In the genomic region with DNA sequence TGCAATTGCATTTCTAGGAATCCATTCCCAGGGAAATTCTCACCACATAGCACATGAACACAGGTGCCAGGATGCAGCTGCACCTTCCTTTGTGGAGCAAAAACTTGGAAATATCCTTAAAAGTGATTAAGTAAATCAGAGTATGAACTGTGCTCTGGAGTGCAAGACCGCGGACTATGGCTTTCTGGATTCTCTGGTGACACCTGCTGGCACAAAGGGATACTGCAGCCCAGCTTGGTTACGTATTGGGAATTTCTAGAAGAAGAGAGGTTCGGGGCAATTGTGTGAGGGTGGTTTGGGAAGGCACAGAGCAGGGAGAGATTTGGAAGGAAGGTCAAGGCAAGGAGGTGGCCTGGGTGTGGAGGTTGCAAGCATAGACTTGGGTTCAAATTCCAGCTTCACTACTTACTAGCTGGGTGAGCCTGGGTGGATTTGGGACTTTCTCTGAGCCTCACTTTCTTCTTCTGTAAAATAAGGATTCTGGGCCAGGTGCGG, we compare ENCODE assay signal across 8 cellular contexts. TPM values are rescaled to one million over a fixed set of nuclear protein-coding genes. Genes with fewer than 3 reads are reported as not detected.
DNase-seq lines count a peak whose midpoint lies in the region; ATAC-seq and TF ChIP-seq lines count a peak whose summit lies in the region.

No MANE protein-coding gene starts in this region.

- no peaks in the 10 kb centered on the region for H3K9me3 ChIP-seq in mucosa of descending colon

- TF ChIP-seq CTCF in AG09309 (IDR thresholded peaks at IDR 0.05; ENCODE audit: control insufficient read depth, insufficient read depth, low read depth, low read length, missing control alignments) (peak; percentile 95), mucosa of descending colon (IDR thresholded peaks at IDR 0.05) (peak; percentile 83)
- TF ChIP-seq CTCF in activated CD8-positive, alpha-beta T cell treated with anti-CD3 and anti-CD28 coated beads for 36 hours (IDR thresholded peaks at IDR 0.05): peak; percentile 98

- peaks cover 12% of the 10 kb centered on the region for H3K4me1 Mint-ChIP-seq in activated CD8-positive, alpha-beta T cell treated with anti-CD3 and anti-CD28 coated beads for 36 hours (ENCODE audit: low read depth)
- peaks cover 8 to 9% of the 10 kb centered on the region in 2 donors for H3K4me1 Mint-ChIP-seq in effector memory CD8-positive, alpha-beta T cell (ENCODE audit: low read depth in 2 of 2)

- H3K27me3 Mint-ChIP-seq in activated CD8-positive, alpha-beta T cell treated with anti-CD3 and anti-CD28 coated beads for 36 hours: peaks cover 15% of the 10 kb centered on the region
- peaks cover 21 to 25% of the 10 kb centered on the region in 2 donors for H3K27me3 Mint-ChIP-seq in effector memory CD8-positive, alpha-beta T cell

- intact Hi-C loops in activated CD8-positive, alpha-beta T cell treated with anti-CD3 and anti-CD28 coated beads for 36 hours (cut with micrococcal nuclease): loop anchor here (2.0 to 5.0 kb wide), 2 partner anchors 49 to 187 kb away; a partner anchor contains a TSS
- intact Hi-C loops in mucosa of descending colon (cut with DNase I, micrococcal nuclease): loop anchor here in 1 of 2 donors (5.0 kb wide), 1 partner anchor 47 kb away; no protein-coding TSS in a partner anchor

- H3K4me3 ChIP-seq in AG09309 (ENCODE audit: control insufficient read depth, low read depth, low read length) (no peak overlapping the region), mucosa of descending colon (no peak overlapping the region)

- no peak overlapping the region for H3K4me3 Mint-ChIP-seq in activated CD8-positive, alpha-beta T cell treated with anti-CD3 and anti-CD28 coated beads for 36 hours
- no peak overlapping the region for H3K4me3 Mint-ChIP-seq in effector memory CD8-positive, alpha-beta T cell

- H3K9me3 Mint-ChIP-seq in activated CD8-positive, alpha-beta T cell treated with anti-CD3 and anti-CD28 coated beads for 36 hours: no peaks in the 10 kb centered on the region
- no peaks in the 10 kb centered on the region for H3K9me3 Mint-ChIP-seq in effector memory CD8-positive, alpha-beta T cell

- H3K36me3 ChIP-seq in mucosa of descending colon (ENCODE audit: low read depth): no peaks in the 10 kb centered on the region

- DNase-seq in AG09309 (ENCODE audit: low read depth) (no peak), GOT3 (lab: John Stamatoyannopoulos, UW) (peak; percentile 34), NCI-H82 (lab: John Stamatoyannopoulos, UW) (peak; percentile 83), mucosa of descending colon (peak in 2 of 3 donors; percentile 88 to 96)
- DNase-seq in activated CD8-positive, alpha-beta T cell treated with anti-CD3 and anti-CD28 coated beads for 36 hours: peak; percentile 92
- peak; percentile 80 to 88 (median 80) for DNase-seq in effector memory CD8-positive, alpha-beta T cell
- DNase-seq in stimulated activated CD8-positive, alpha-beta memory T cell treated with anti-CD3 and anti-CD28 coated beads, Interleukin-7, amount 100 ng/mL, for 1 hour (ENCODE audit: low read depth in 2 of 2): peak; percentile 72 to 80

- POLR2A ChIA-PET in activated CD8-positive, alpha-beta T cell treated with anti-CD3 and anti-CD28 coated beads for 36 hours (lab: Charles Lee): interaction anchor here (1.2 to 1.6 kb wide), 2 partner anchors 54 to 190 kb away, joined by 3 to 4 read pairs; no protein-coding TSS in a partner anchor

- no peaks in the 10 kb centered on the region for H3K36me3 Mint-ChIP-seq in activated CD8-positive, alpha-beta T cell treated with anti-CD3 and anti-CD28 coated beads for 36 hours (ENCODE audit: low read depth)
- H3K36me3 Mint-ChIP-seq in effector memory CD8-positive, alpha-beta T cell (ENCODE audit: insufficient read depth): peaks cover 8% of the 10 kb centered on the region

- peaks cover 16% of the 10 kb centered on the region for H3K4me1 ChIP-seq in mucosa of descending colon (ENCODE audit: low read depth)

- peak; percentile 73 for ATAC-seq in activated CD8-positive, alpha-beta T cell treated with anti-CD3 and anti-CD28 coated beads for 36 hours
- peak; percentile 77 for ATAC-seq in effector memory CD8-positive, alpha-beta T cell (replicated peaks)
- ATAC-seq in mucosa of descending colon: peak; percentile 56
- no peak for ATAC-seq in GM18858 (IDR thresholded peaks at IDR 0.05; ENCODE audit: unreplicated experiment)

- H3K27ac Mint-ChIP-seq in activated CD8-positive, alpha-beta T cell treated with anti-CD3 and anti-CD28 coated beads for 36 hours: no peak overlapping the region
- no peak overlapping the region for H3K27ac Mint-ChIP-seq in effector memory CD8-positive, alpha-beta T cell

- CTCF ChIA-PET in activated CD8-positive, alpha-beta T cell treated with anti-CD3 and anti-CD28 coated beads for 36 hours (lab: Charles Lee): interaction anchor here (0.7 to 8.1 kb wide), 40 partner anchors 8 to 380 kb away, joined by 3 to 203 read pairs (median 6); a partner anchor contains a TSS

RNA-seq across cellular contexts. Expression of a gene that starts 15.9 kb away (rescaled TPM):
- total RNA-seq in activated CD8-positive, alpha-beta T cell treated with anti-CD3 and anti-CD28 coated beads for 36 hours: 10 to 100 TPM; 16.0 to 17.3 TPM
- 10 to 100 TPM; 21.2 to 34.3 (median 23.3) TPM for total RNA-seq in mucosa of descending colon

RNA-seq across cellular contexts. Expression of a gene that starts 21.3 kb away (rescaled TPM):
- total RNA-seq in activated CD8-positive, alpha-beta T cell treated with anti-CD3 and anti-CD28 coated beads for 36 hours: 10 to 100 TPM; 27.2 to 28.4 TPM
- total RNA-seq in mucosa of descending colon: 10 to 100 TPM; 20.2 to 86.7 (median 41.3) TPM

RNA-seq across cellular contexts. Expression of a gene that starts 56.4 kb away (rescaled TPM):
- total RNA-seq in activated CD8-positive, alpha-beta T cell treated with anti-CD3 and anti-CD28 coated beads for 36 hours: 100 to 1,000 TPM; 112 to 151 TPM
- 10 to 100 TPM; 90.1 to 94.4 (median 94.1) TPM for total RNA-seq in mucosa of descending colon
